Comparison of ENCODE assay signal across 7 cellular contexts in genomic region chr4:174764105-174764729, GRCh38.
DNase-seq lines count a peak whose midpoint lies in the region; TF ChIP-seq lines count a peak whose summit lies in the region.

No MANE protein-coding gene starts in this region.

- DNase-seq in HCEC 1CT, result peak; percentile 34
- peak; percentile 46 for DNase-seq in M059J (ENCODE audit: low read depth)
- peak; percentile 72 for DNase-seq in SK-MEL-5 (ENCODE audit: low read depth, low spot score)
- peak; percentile 49 for DNase-seq in fibroblast of villous mesenchyme (ENCODE audit: low read depth)
- DNase-seq in stomach, result no peak
- no peak for DNase-seq in thyroid gland

- H3K36me3 ChIP-seq in stomach (no peaks in the 10 kb centered on the region), thyroid gland (no peaks in the 10 kb centered on the region)

- intact Hi-C loops in stomach (cut with DNase I; ENCODE audit: low total_unique reads), result loop anchor here (10.0 kb wide), 1 partner anchor 771 kb away; no protein-coding TSS in a partner anchor
- intact Hi-C loops in thyroid gland (cut with DNase I), result no loop called here

- H3K9me3 ChIP-seq in stomach (no peaks in the 10 kb centered on the region), thyroid gland (no peaks in the 10 kb centered on the region)

- TF ChIP-seq CTCF in GM12874 (IDR thresholded peaks at IDR 0.05; ENCODE audit: insufficient read depth, low read depth, low read length) (peak; percentile 26; the same call in 1 of the 2 replicates), fibroblast of villous mesenchyme (IDR thresholded peaks at IDR 0.05; ENCODE audit: insufficient read depth, low read depth, low read length) (peak; percentile 61), stomach (IDR thresholded peaks at IDR 0.05) (peak in 4 of 7 experiments; percentile 15 to 46 (median 33)), thyroid gland (IDR thresholded peaks at IDR 0.05) (peak in 2 of 6 experiments; percentile 20 to 49)

- no peaks in the 10 kb centered on the region for H3K27me3 ChIP-seq in stomach
- H3K27me3 ChIP-seq in thyroid gland, result no peaks in the 10 kb centered on the region

- in situ Hi-C loops in SK-MEL-5 (cut with HindIII; ENCODE audit: low pct_unique_long_range_greater_than_20kb, low sequenced_read_pairs), result no loop called here

- no peak overlapping the region for H3K27ac ChIP-seq in stomach
- H3K27ac ChIP-seq in thyroid gland, result no peak overlapping the region

- 47 to 62% (median 52%) methylated on average over 7 of the region's 7 CpGs for WGBS in stomach, 5 donors
- 58 to 67% methylated on average over 7 of the region's 7 CpGs for WGBS in thyroid gland, 2 donors

- TF ChIP-seq EP300 in stomach (IDR thresholded peaks at IDR 0.05), result no peak

- H3K4me3 ChIP-seq in fibroblast of villous mesenchyme (ENCODE audit: low read depth, low read length), result no peak overlapping the region
- no peak overlapping the region for H3K4me3 ChIP-seq in stomach
- no peak overlapping the region for H3K4me3 ChIP-seq in thyroid gland (replicated peaks in 1 of 3)

- TF ChIP-seq POLR2A in stomach (IDR thresholded peaks at IDR 0.05) (no peak), thyroid gland (IDR thresholded peaks at IDR 0.05) (no peak)

- no peaks in the 10 kb centered on the region for H3K4me1 ChIP-seq in stomach
- no peaks in the 10 kb centered on the region for H3K4me1 ChIP-seq in thyroid gland

Comparison
In these comparisons a context has a peak if more than half of its experiments do, and no peak if none do; other contexts are left out.
1. DNase-seq: peak in HCEC 1CT (single experiment), M059J (single experiment), SK-MEL-5 (single experiment) and fibroblast of villous mesenchyme (single experiment); none in stomach (single experiment) and thyroid gland (0 of 2).